ENCODE assay signal across 8 cellular contexts in genomic region chr10:29735628-29736324, GRCh38.
DNase-seq lines count a peak whose midpoint lies in the region; ATAC-seq and TF ChIP-seq lines count a peak whose summit lies in the region.

No MANE protein-coding gene starts in this region.

- CTCF ChIA-PET in A673 (lab: Charles Lee), result interaction anchor here (1.5 kb wide), 1 partner anchor 213 kb away, joined by 3 read pairs; no protein-coding TSS in a partner anchor
- CTCF ChIA-PET in activated CD4-positive, alpha-beta T cell treated with anti-CD3 and anti-CD28 coated beads, Interleukin-2, amount 10 ng/mL, durations not matched to agents 7 days and 5 days (lab: Charles Lee), result interaction anchor here (0.6 to 1.3 kb wide), 6 partner anchors 9 to 1605 kb away, joined by 3 to 6 read pairs (median 3); no protein-coding TSS in a partner anchor

- POLR2A ChIA-PET in A673 (lab: Charles Lee; ENCODE audit: low non-redundant PET), result no interaction called here
- POLR2A ChIA-PET in activated CD4-positive, alpha-beta T cell treated with anti-CD3 and anti-CD28 coated beads, Interleukin-2, amount 10 ng/mL, durations not matched to agents 7 days and 5 days (lab: Charles Lee), result interaction anchor here (0.6 kb wide), 1 partner anchor 54 kb away, joined by 3 read pairs; no protein-coding TSS in a partner anchor

- peak overlapping the region; percentile 75 for H3K27ac ChIP-seq in A673 (ENCODE audit: low read depth, low read length, poor library complexity, severe bottlenecking)
- H3K27ac ChIP-seq in lower lobe of right lung, result peak overlapping the region; percentile 98

- no peaks in the 10 kb centered on the region for H3K27me3 ChIP-seq in A673 (replicated peaks; ENCODE audit: insufficient read depth, low read depth, low read length, poor library complexity)
- no peaks in the 10 kb centered on the region for H3K27me3 ChIP-seq in lower lobe of right lung (ENCODE audit: low read depth)

- no peaks in the 10 kb centered on the region for H3K36me3 ChIP-seq in A673 (ENCODE audit: insufficient read depth, low read length, poor library complexity, severe bottlenecking)
- no peaks in the 10 kb centered on the region for H3K36me3 ChIP-seq in lower lobe of right lung

- DNase-seq in A673 (ENCODE audit: low spot score) (peak; percentile 86), NCI-H2227 treated with DMSO at 0.1 percent for 48 hours (lab: John Stamatoyannopoulos, UW) (peak; percentile 46), lower lobe of right lung (peak; percentile 92)
- DNase-seq in activated CD4-positive, alpha-beta T cell treated with anti-CD3 and anti-CD28 coated beads, Interleukin-2, amount 10 ng/mL, durations not matched to agents 7 days and 5 days, result peak; percentile 82
- peak; percentile 69 to 84 (median 74) for DNase-seq in stimulated activated CD4-positive, alpha-beta T cell treated with anti-CD3 and anti-CD28 coated beads, TNF-alpha, amount 100 ng/mL, for 24 hours (ENCODE audit: low read depth in 3 of 3)

- intact Hi-C loops in A673 (cut with micrococcal nuclease; ENCODE audit: unreplicated experiment) (loop anchor here (5.0 to 10.0 kb wide), 2 partner anchors 103 to 221 kb away; partner anchors contain the start of gene SVIL), lower lobe of right lung (cut with DNase I) (no loop called here)
- intact Hi-C loops in dendritic cell treated with granulocyte-macrophage colony-stimulating factor and Interleukin-4, amounts not matched to agents 40 ng/mL and 50 ng/mL, for 4 days (cut with micrococcal nuclease), result loop anchor here (2.0 to 10.0 kb wide), 4 partner anchors 27 to 122 kb away; partner anchors contain the start of gene SVIL

- peaks cover 32% of the 10 kb centered on the region for H3K4me1 Mint-ChIP-seq in activated CD4-positive, alpha-beta T cell treated with anti-CD3 and anti-CD28 coated beads, Interleukin-2, amount 10 ng/mL, durations not matched to agents 7 days and 5 days
- H3K4me1 Mint-ChIP-seq in dendritic cell treated with granulocyte-macrophage colony-stimulating factor and Interleukin-4, amounts not matched to agents 40 ng/mL and 50 ng/mL, for 4 days (ENCODE audit: low read depth), result peaks cover 53% of the 10 kb centered on the region

- H3K9me3 ChIP-seq in A673 (ENCODE audit: low read depth, low read length, poor library complexity, severe bottlenecking), result no peaks in the 10 kb centered on the region
- H3K9me3 ChIP-seq in lower lobe of right lung, result no peaks in the 10 kb centered on the region

- H3K4me3 Mint-ChIP-seq in activated CD4-positive, alpha-beta T cell treated with anti-CD3 and anti-CD28 coated beads, Interleukin-2, amount 10 ng/mL, durations not matched to agents 7 days and 5 days, result peak overlapping the region; percentile 86
- H3K4me3 Mint-ChIP-seq in dendritic cell treated with granulocyte-macrophage colony-stimulating factor and Interleukin-4, amounts not matched to agents 40 ng/mL and 50 ng/mL, for 4 days, result peak overlapping the region; percentile 90

- peaks cover 10% of the 10 kb centered on the region for H3K36me3 Mint-ChIP-seq in activated CD4-positive, alpha-beta T cell treated with anti-CD3 and anti-CD28 coated beads, Interleukin-2, amount 10 ng/mL, durations not matched to agents 7 days and 5 days (ENCODE audit: low read depth)
- H3K36me3 Mint-ChIP-seq in dendritic cell treated with granulocyte-macrophage colony-stimulating factor and Interleukin-4, amounts not matched to agents 40 ng/mL and 50 ng/mL, for 4 days (ENCODE audit: low read depth), result peaks cover 35% of the 10 kb centered on the region

- H3K4me3 ChIP-seq in A673 (ENCODE audit: low read depth, low read length, poor library complexity, severe bottlenecking), result peak overlapping the region; percentile 86
- H3K4me3 ChIP-seq in lower lobe of right lung, result peak overlapping the region; percentile 71

- TF ChIP-seq CTCF in A673 (conservative IDR thresholded peaks at IDR 0.05; ENCODE audit: low read depth, low read length) (peak; percentile 95), lower lobe of right lung (IDR thresholded peaks at IDR 0.05) (peak; percentile 92)

- H3K9me3 Mint-ChIP-seq in activated CD4-positive, alpha-beta T cell treated with anti-CD3 and anti-CD28 coated beads, Interleukin-2, amount 10 ng/mL, durations not matched to agents 7 days and 5 days, result no peaks in the 10 kb centered on the region
- no peaks in the 10 kb centered on the region for H3K9me3 Mint-ChIP-seq in dendritic cell treated with granulocyte-macrophage colony-stimulating factor and Interleukin-4, amounts not matched to agents 40 ng/mL and 50 ng/mL, for 4 days

- ATAC-seq in GM18520 (IDR thresholded peaks at IDR 0.05; ENCODE audit: unreplicated experiment), result peak; percentile 50
- peak; percentile 75 for ATAC-seq in HG03064 (IDR thresholded peaks at IDR 0.05; ENCODE audit: low read depth, unreplicated experiment)
- peak; percentile 94 to 96 for ATAC-seq in lower lobe of right lung

- H3K4me1 ChIP-seq in A673 (ENCODE audit: insufficient read depth, low read length, poor library complexity, severe bottlenecking) (no peaks in the 10 kb centered on the region), lower lobe of right lung (peaks cover 28% of the 10 kb centered on the region)

- H3K27ac Mint-ChIP-seq in activated CD4-positive, alpha-beta T cell treated with anti-CD3 and anti-CD28 coated beads, Interleukin-2, amount 10 ng/mL, durations not matched to agents 7 days and 5 days, result peak overlapping the region; percentile 90
- peak overlapping the region; percentile 96 for H3K27ac Mint-ChIP-seq in dendritic cell treated with granulocyte-macrophage colony-stimulating factor and Interleukin-4, amounts not matched to agents 40 ng/mL and 50 ng/mL, for 4 days

- no TSS peak for BruUV-seq in A673 (replicated peaks; lab: Mats Ljungman, UMichigan)

- peaks cover 26% of the 10 kb centered on the region for H3K27me3 Mint-ChIP-seq in activated CD4-positive, alpha-beta T cell treated with anti-CD3 and anti-CD28 coated beads, Interleukin-2, amount 10 ng/mL, durations not matched to agents 7 days and 5 days
- peaks cover 20% of the 10 kb centered on the region for H3K27me3 Mint-ChIP-seq in dendritic cell treated with granulocyte-macrophage colony-stimulating factor and Interleukin-4, amounts not matched to agents 40 ng/mL and 50 ng/mL, for 4 days

Comparison
In these comparisons a context has a peak if more than half of its experiments do, and no peak if none do; other contexts are left out.
1. Peak in every context shown above with its lines: DNase-seq, ATAC-seq, H3K4me3 ChIP-seq and H3K27ac ChIP-seq.